In the genomic region with DNA sequence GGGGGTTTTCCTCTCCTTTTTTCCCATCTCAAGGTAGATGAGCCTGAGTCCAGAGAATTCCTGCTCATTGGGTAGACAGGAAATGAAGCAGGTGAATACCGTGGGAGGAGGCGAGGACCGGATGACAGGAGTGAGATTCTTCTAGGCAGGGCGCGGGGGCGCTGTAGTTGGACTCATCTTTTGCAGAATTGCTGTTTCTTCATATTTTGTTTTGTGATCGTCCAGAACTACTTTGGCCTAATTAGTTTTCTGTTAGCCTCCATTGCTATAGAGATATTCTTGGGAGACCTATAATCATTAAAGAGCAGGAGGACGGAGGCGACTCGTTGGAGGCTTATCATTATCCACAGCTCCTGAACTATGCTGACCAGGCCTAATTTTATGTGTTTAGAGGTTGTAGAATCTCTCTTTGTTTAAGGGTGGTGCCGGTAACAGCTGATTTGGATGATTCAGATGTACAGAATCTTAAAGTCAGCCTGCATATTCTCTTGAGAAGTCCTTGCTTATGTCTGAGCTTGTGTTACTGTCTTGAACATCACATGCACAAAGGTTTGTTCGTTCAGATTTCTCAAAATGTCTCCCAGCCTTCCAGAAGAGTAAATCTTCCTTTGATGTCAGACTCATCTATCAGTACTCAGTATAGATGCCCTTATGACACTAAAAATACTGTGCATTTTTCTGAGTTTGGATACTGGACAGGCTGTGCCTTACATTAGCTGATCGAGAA, we compare ENCODE assay signal across 1 cellular context.
A peak's percentile ranks its signal among the peaks of the same experiment; 100 is the strongest.
TF ChIP-seq lines count a peak whose summit lies in the region.

No MANE protein-coding gene starts in this region.

TF ChIP-seq in HEK293, 187 proteins besides CTCF, POLR2A, EP300 and RAD21 (continued from another document):
- TF ChIP-seq, protein P1, sequence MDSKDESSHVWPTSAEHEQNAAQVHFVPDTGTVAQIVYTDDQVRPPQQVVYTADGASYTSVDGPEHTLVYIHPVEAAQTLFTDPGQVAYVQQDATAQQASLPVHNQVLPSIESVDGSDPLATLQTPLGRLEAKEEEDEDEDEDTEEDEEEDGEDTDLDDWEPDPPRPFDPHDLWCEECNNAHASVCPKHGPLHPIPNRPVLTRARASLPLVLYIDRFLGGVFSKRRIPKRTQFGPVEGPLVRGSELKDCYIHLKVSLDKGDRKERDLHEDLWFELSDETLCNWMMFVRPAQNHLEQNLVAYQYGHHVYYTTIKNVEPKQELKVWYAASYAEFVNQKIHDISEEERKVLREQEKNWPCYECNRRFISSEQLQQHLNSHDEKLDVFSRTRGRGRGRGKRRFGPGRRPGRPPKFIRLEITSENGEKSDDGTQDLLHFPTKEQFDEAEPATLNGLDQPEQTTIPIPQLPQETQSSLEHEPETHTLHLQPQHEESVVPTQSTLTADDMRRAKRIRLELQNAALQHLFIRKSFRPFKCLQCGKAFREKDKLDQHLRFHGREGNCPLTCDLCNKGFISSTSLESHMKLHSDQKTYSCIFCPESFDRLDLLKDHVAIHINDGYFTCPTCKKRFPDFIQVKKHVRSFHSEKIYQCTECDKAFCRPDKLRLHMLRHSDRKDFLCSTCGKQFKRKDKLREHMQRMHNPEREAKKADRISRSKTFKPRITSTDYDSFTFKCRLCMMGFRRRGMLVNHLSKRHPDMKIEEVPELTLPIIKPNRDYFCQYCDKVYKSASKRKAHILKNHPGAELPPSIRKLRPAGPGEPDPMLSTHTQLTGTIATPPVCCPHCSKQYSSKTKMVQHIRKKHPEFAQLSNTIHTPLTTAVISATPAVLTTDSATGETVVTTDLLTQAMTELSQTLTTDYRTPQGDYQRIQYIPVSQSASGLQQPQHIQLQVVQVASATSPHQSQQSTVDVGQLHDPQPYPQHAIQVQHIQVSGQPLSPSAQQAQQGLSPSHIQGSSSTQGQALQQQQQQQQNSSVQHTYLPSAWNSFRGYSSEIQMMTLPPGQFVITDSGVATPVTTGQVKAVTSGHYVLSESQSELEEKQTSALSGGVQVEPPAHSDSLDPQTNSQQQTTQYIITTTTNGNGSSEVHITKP (tag by site-specific recombination; IDR thresholded peaks at IDR 0.05) = peak; percentile 55; the same call in 1 of the 2 replicates
- TF ChIP-seq ZNF366 (tag by site-specific recombination; conservative IDR thresholded peaks at IDR 0.05) = peak; percentile 55
- 0 out of 2 replicates have a peak, but pooled peaks have one; percentile 50 for TF ChIP-seq IKZF3 (tag by site-specific recombination; IDR thresholded peaks at IDR 0.05)
- TF ChIP-seq ZNF341 (tag by site-specific recombination; IDR thresholded peaks at IDR 0.05; ENCODE audit: low read depth) = peak; percentile 76
- TF ChIP-seq, protein P2, sequence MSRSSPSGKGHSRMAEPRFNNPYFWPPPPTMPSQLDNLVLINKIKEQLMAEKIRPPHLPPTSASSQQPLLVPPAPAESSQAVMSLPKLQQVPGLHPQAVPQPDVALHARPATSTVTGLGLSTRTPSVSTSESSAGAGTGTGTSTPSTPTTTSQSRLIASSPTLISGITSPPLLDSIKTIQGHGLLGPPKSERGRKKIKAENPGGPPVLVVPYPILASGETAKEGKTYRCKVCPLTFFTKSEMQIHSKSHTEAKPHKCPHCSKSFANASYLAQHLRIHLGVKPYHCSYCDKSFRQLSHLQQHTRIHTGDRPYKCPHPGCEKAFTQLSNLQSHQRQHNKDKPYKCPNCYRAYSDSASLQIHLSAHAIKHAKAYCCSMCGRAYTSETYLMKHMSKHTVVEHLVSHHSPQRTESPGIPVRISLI (tag by site-specific recombination; IDR thresholded peaks at IDR 0.05) = no peak
- TF ChIP-seq, protein P3, sequence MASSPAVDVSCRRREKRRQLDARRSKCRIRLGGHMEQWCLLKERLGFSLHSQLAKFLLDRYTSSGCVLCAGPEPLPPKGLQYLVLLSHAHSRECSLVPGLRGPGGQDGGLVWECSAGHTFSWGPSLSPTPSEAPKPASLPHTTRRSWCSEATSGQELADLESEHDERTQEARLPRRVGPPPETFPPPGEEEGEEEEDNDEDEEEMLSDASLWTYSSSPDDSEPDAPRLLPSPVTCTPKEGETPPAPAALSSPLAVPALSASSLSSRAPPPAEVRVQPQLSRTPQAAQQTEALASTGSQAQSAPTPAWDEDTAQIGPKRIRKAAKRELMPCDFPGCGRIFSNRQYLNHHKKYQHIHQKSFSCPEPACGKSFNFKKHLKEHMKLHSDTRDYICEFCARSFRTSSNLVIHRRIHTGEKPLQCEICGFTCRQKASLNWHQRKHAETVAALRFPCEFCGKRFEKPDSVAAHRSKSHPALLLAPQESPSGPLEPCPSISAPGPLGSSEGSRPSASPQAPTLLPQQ (tag by site-specific recombination; IDR thresholded peaks at IDR 0.05) = no peak
- TF ChIP-seq ZEB2 (tag by site-specific recombination; IDR thresholded peaks at IDR 0.05) = peak; percentile 19; the same call in 1 of the 2 replicates
- TF ChIP-seq ZNF792 (tag by site-specific recombination; IDR thresholded peaks at IDR 0.05) = no peak
- TF ChIP-seq, protein P4, sequence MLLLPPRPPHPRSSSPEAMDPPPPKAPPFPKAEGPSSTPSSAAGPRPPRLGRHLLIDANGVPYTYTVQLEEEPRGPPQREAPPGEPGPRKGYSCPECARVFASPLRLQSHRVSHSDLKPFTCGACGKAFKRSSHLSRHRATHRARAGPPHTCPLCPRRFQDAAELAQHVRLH (tag by site-specific recombination; IDR thresholded peaks at IDR 0.05) = 0 out of 2 replicates have a peak, but pooled peaks have one; percentile 57
TF ChIP-seq in HEK293: peak in this region for 12.
